ENCODE assay signal across 18 cellular contexts in genomic region chr15:80549191-80549590, GRCh38.
A peak's percentile ranks its signal among the peaks of the same experiment; 100 is the strongest.
DNase-seq lines count a peak whose midpoint lies in the region; FAIRE-seq and TF ChIP-seq lines count a peak whose summit lies in the region.
"Had no signal": no experiment of that assay in that cellular context is flagged by ENCODE, and none has a peak within 500 bp of the region (broad histone marks: within the 10 kb centered on the region; RNA-seq: fewer than 3 reads in every experiment).

No MANE protein-coding gene starts in this region.

- H3K9ac ChIP-seq in astrocyte (ENCODE audit: low read length): peak overlapping the region; percentile 64

- H3K9me3 Mint-ChIP-seq in HFFc6 (peaks cover 6% of the 10 kb centered on the region; the same call in 1 of the 2 replicates), astrocyte (ENCODE audit: unreplicated experiment) (no peaks in the 10 kb centered on the region)
- H3K9me3 Mint-ChIP-seq: activated naive CD4-positive, alpha-beta T cell treated with anti-CD3 and anti-CD28 coated beads, Interleukin-2, amount 50 U/mL, for 24 hours; natural killer cell treated with Interleukin-12 subunit alpha and Interleukin-12 subunit beta and Interleukin-15 and Interleukin-18, amount 100 ng/mL, for 72 hours had no signal

- BruUV-seq in OCI-LY7 (replicated peaks; lab: Mats Ljungman, UMichigan): no TSS peak

- H3K4me1 ChIP-seq in astrocyte (ENCODE audit: insufficient read depth, low read length) (peaks cover 33% of the 10 kb centered on the region), OCI-LY7 (ENCODE audit: insufficient read depth, low read length, poor library complexity, severe bottlenecking) (no peaks in the 10 kb centered on the region)
- H3K4me1 ChIP-seq: Caco-2, transverse colon had no signal

- H3K36me3 ChIP-seq in astrocyte (ENCODE audit: insufficient read depth, low read length) (peaks cover 4% of the 10 kb centered on the region), OCI-LY7 (ENCODE audit: insufficient read depth, low read length) (no peaks in the 10 kb centered on the region)
- H3K36me3 ChIP-seq: transverse colon had no signal

- no peaks in the 10 kb centered on the region for H3K9me2 ChIP-seq in OCI-LY7 (ENCODE audit: insufficient read depth, low read length)

- H3K4me3 ChIP-seq in astrocyte (ENCODE audit: insufficient read depth, low read depth, low read length): peak overlapping the region; percentile 44
- H3K4me3 ChIP-seq in OCI-LY7 (ENCODE audit: low read depth, low read length, poor library complexity, severe bottlenecking): no peak overlapping the region
- H3K4me3 ChIP-seq: transverse colon had no signal

- H3K4me3 Mint-ChIP-seq in HFFc6 (peak overlapping the region; percentile 80), astrocyte (ENCODE audit: unreplicated experiment) (peak overlapping the region; percentile 68)
- H3K4me3 Mint-ChIP-seq: activated naive CD4-positive, alpha-beta T cell treated with anti-CD3 and anti-CD28 coated beads, Interleukin-2, amount 50 U/mL, for 24 hours; natural killer cell treated with Interleukin-12 subunit alpha and Interleukin-12 subunit beta and Interleukin-15 and Interleukin-18, amount 100 ng/mL, for 72 hours had no signal

- H2AFZ ChIP-seq in astrocyte (ENCODE audit: low read depth, low read length): no peak overlapping the region
- no peak overlapping the region for H2AFZ ChIP-seq in OCI-LY7 (ENCODE audit: low read length)

- H3K36me3 Mint-ChIP-seq in HFFc6 (ENCODE audit: low read depth) (peaks cover 39% of the 10 kb centered on the region), astrocyte (ENCODE audit: low read depth, unreplicated experiment) (peaks cover 2% of the 10 kb centered on the region)
- H3K36me3 Mint-ChIP-seq: activated naive CD4-positive, alpha-beta T cell treated with anti-CD3 and anti-CD28 coated beads, Interleukin-2, amount 50 U/mL, for 24 hours; natural killer cell treated with Interleukin-12 subunit alpha and Interleukin-12 subunit beta and Interleukin-15 and Interleukin-18, amount 100 ng/mL, for 72 hours had no signal

- H3K27ac Mint-ChIP-seq in HFFc6 (peak overlapping the region; percentile 92), astrocyte (ENCODE audit: unreplicated experiment) (peak overlapping the region; percentile 6)
- H3K27ac Mint-ChIP-seq: activated naive CD4-positive, alpha-beta T cell treated with anti-CD3 and anti-CD28 coated beads, Interleukin-2, amount 50 U/mL, for 24 hours; natural killer cell treated with Interleukin-12 subunit alpha and Interleukin-12 subunit beta and Interleukin-15 and Interleukin-18, amount 100 ng/mL, for 72 hours had no signal

- intact Hi-C loops in OCI-LY7 (cut with micrococcal nuclease; ENCODE audit: unreplicated experiment): no loop called here

- H3K27ac ChIP-seq in astrocyte (ENCODE audit: low read depth, low read length): peak overlapping the region; percentile 92
- no peak overlapping the region for H3K27ac ChIP-seq in OCI-LY7 (ENCODE audit: low read depth, low read length, poor library complexity, severe bottlenecking)
- H3K27ac ChIP-seq: transverse colon had no signal

- H3K9me3 ChIP-seq in astrocyte (ENCODE audit: insufficient read depth, low read depth, low read length): no peaks in the 10 kb centered on the region
- H3K9me3 ChIP-seq in OCI-LY7 (ENCODE audit: low read length): no peaks in the 10 kb centered on the region
- H3K9me3 ChIP-seq: Caco-2, transverse colon had no signal

- H3K27me3 Mint-ChIP-seq in HFFc6 (ENCODE audit: insufficient read depth) (no peaks in the 10 kb centered on the region), astrocyte (ENCODE audit: low read depth, unreplicated experiment) (no peaks in the 10 kb centered on the region)

- DNase-seq in A172 (ENCODE audit: low spot score): peak; percentile 67
- DNase-seq in HFFc6: peak; percentile 43
- peak; percentile 86 for DNase-seq in astrocyte (ENCODE audit: low read depth)
- peak; percentile 65 for DNase-seq in glomerular visceral epithelial cell (ENCODE audit: extremely low spot score)
- no peak for DNase-seq in amygdala (lab: John Stamatoyannopoulos, UW)
- DNase-seq in mesenteric fat pad (ENCODE audit: low spot score): no peak
- no peak for DNase-seq in dermis blood vessel endothelial cell
- DNase-seq in OCI-LY7 (ENCODE audit: low spot score): no peak
- DNase-seq: 8988T; activated CD4-positive, CD25-positive, alpha-beta regulatory T cell treated with anti-CD3 and anti-CD28 coated beads, Interleukin-2, amount 50 U/mL, for 72 hours; Caco-2; NCI-H1694 treated with DMSO at 0.1 percent for 48 hours; retina; stimulated activated CD4-positive, alpha-beta T cell treated with anti-CD3 and anti-CD28 coated beads, Interleukin-4, amount 100 ng/mL, for 1 hour; T-helper 2 cell; transverse colon had no signal

- CTCF ChIA-PET in OCI-LY7 (lab: Charles Lee; ENCODE audit: unreplicated experiment): no interaction called here

- H3K4me1 Mint-ChIP-seq in HFFc6 (ENCODE audit: low read depth) (peaks cover 55% of the 10 kb centered on the region), astrocyte (ENCODE audit: low read depth, unreplicated experiment) (peaks cover 33% of the 10 kb centered on the region)
- H3K4me1 Mint-ChIP-seq: activated naive CD4-positive, alpha-beta T cell treated with anti-CD3 and anti-CD28 coated beads, Interleukin-2, amount 50 U/mL, for 24 hours had no signal

- FAIRE-seq in astrocyte (lab: Jason Lieb, UNC): peak; percentile 23

- no peaks in the 10 kb centered on the region for H4K20me1 ChIP-seq in astrocyte (ENCODE audit: insufficient read depth, low read length)
- no peaks in the 10 kb centered on the region for H4K20me1 ChIP-seq in OCI-LY7 (ENCODE audit: insufficient read depth, low read length)

- H3K79me2 ChIP-seq in astrocyte (ENCODE audit: insufficient read depth, low read length) (peaks cover 27% of the 10 kb centered on the region), OCI-LY7 (ENCODE audit: insufficient read depth, low read depth, low read length) (no peaks in the 10 kb centered on the region)

- H3K27me3 ChIP-seq in astrocyte (ENCODE audit: insufficient read depth, low read length): no peaks in the 10 kb centered on the region
- H3K27me3 ChIP-seq: transverse colon had no signal

- POLR2A ChIA-PET in OCI-LY7 (lab: Charles Lee): no interaction called here

- TF ChIP-seq CTCF in HFFc6 (IDR thresholded peaks at IDR 0.05): no peak
- no peak for TF ChIP-seq CTCF in astrocyte (IDR thresholded peaks at IDR 0.05; ENCODE audit: insufficient read depth, low read depth, low read length)
- TF ChIP-seq CTCF in OCI-LY7 (conservative IDR thresholded peaks at IDR 0.05; ENCODE audit: low read length): no peak

- H3K4me2 ChIP-seq in astrocyte (ENCODE audit: low read length) (peak overlapping the region; percentile 81), OCI-LY7 (ENCODE audit: low read length) (no peak overlapping the region)

Comparison
In these comparisons a context has a peak if more than half of its experiments do, and no peak if none do; other contexts are left out.
1. DNase-seq: peak in A172 (single experiment), HFFc6 (single experiment), astrocyte (single experiment) and glomerular visceral epithelial cell (single experiment); none in amygdala (0 of 56), mesenteric fat pad (single experiment), dermis blood vessel endothelial cell (single experiment) and OCI-LY7 (single experiment).